16 cellular contexts compared by ENCODE assay signal in the genomic region with DNA sequence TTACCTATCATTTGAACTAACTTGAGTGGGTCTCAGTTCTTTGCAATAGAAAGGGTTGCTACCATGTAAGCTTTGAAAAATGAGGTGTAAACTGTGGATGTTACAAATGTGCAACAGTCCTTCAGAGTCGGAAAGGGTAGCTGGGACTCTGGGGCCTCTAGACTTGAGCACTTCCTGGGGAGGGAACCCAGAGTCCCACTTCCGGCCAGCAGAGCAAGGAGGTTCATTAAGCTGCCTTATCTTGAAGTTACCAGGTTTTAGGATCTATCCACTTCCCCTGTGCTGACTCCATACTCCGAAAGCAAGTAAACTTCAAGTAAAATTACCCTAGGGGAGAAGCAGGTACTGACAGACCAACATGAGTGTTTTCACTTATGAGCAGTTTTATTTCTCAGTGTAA. TPM values are rescaled to one million over a fixed set of nuclear protein-coding genes. Genes with fewer than 3 reads are reported as not detected.
"Had no signal": no experiment of that assay in that cellular context is flagged by ENCODE, and none has a peak within 500 bp of the region (broad histone marks: within the 10 kb centered on the region; RNA-seq: fewer than 3 reads in every experiment).

No MANE protein-coding gene starts in this region.

- DNase-seq: activated CD4-positive, alpha-beta memory T cell treated with anti-CD3 and anti-CD28 coated beads, Interleukin-2, amount 10 ng/mL, durations not matched to agents 7 days and 5 days; activated CD4-positive, alpha-beta T cell treated with anti-CD3 and anti-CD28 coated beads for 1 hour; activated CD8-positive, alpha-beta memory T cell treated with anti-CD3 and anti-CD28 coated beads, Interleukin-2, amount 50 U/mL, for 48 hours; activated naive CD4-positive, alpha-beta T cell treated with Interleukin-2 at 50 U/mL for 16 hours; foreskin melanocyte; left colon; naive B cell; retina; T-helper 17 cell; trophoblast cell had no signal

- H3K4me3 ChIP-seq: cardiac muscle cell, lung had no signal

- H3K36me3 ChIP-seq: cardiac muscle cell had no signal

- FAIRE-seq: colon, small intestine had no signal

- H3K9ac ChIP-seq: parathyroid adenoma had no signal

- H3K27ac ChIP-seq: cardiac muscle cell, parathyroid adenoma had no signal

- H3K4me1 ChIP-seq: parathyroid adenoma had no signal

- ATAC-seq: left colon, T-helper 17 cell had no signal

- H3K79me2 ChIP-seq: parathyroid adenoma had no signal

- H2AFZ ChIP-seq: parathyroid adenoma had no signal

RNA-seq across cellular contexts. Expression of a gene that starts 9.4 kb away (rescaled TPM):
- total RNA-seq: cardiac muscle cell had no signal
- polyA plus RNA-seq: adipose tissue, cardiac muscle cell had no signal

RNA-seq across cellular contexts. Expression of a gene that starts 11.8 kb away (rescaled TPM):
- total RNA-seq: activated CD4-positive, alpha-beta memory T cell treated with anti-CD3 and anti-CD28 coated beads, Interleukin-2, amount 10 ng/mL, durations not matched to agents 7 days and 5 days; cardiac muscle cell; lung; T-helper 17 cell had no signal
- polyA plus RNA-seq: adipose tissue, cardiac muscle cell had no signal

RNA-seq across cellular contexts. Expression of a gene that starts 15.6 kb away (rescaled TPM):
- total RNA-seq: activated CD4-positive, alpha-beta memory T cell treated with anti-CD3 and anti-CD28 coated beads, Interleukin-2, amount 10 ng/mL, durations not matched to agents 7 days and 5 days; cardiac muscle cell had no signal
- polyA plus RNA-seq: adipose tissue, cardiac muscle cell had no signal

RNA-seq across cellular contexts. Expression of a gene that starts 38.7 kb away (rescaled TPM):
- total RNA-seq: activated CD4-positive, alpha-beta memory T cell treated with anti-CD3 and anti-CD28 coated beads, Interleukin-2, amount 10 ng/mL, durations not matched to agents 7 days and 5 days; cardiac muscle cell; T-helper 17 cell had no signal
- polyA plus RNA-seq: cardiac muscle cell had no signal
